ENCODE assay signal across 1 cellular context in the genomic region with DNA sequence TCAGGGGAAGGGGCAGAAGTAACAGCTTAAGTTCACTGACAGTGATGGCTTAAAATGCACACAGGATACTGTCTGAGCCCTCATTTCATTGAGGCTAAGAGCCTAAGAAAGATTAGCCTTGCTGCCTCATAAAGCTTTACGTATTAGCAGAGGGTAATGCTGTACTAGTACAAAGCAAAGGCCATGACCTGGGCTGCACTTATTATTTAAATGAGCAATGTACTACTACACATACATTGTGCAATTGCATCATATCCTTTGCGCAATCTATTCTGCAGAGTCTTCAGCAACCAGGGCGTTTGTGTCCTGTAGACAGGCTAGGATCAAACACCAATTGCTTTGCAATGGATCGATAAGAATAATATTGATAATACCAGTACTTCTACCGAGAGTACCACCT.
TF ChIP-seq lines count a peak whose summit lies in the region.

No MANE protein-coding gene starts in this region.

TF ChIP-seq in HCT116, 20 proteins besides CTCF, POLR2A, EP300 and RAD21 (continued from another document):
- TF ChIP-seq, protein P1, sequence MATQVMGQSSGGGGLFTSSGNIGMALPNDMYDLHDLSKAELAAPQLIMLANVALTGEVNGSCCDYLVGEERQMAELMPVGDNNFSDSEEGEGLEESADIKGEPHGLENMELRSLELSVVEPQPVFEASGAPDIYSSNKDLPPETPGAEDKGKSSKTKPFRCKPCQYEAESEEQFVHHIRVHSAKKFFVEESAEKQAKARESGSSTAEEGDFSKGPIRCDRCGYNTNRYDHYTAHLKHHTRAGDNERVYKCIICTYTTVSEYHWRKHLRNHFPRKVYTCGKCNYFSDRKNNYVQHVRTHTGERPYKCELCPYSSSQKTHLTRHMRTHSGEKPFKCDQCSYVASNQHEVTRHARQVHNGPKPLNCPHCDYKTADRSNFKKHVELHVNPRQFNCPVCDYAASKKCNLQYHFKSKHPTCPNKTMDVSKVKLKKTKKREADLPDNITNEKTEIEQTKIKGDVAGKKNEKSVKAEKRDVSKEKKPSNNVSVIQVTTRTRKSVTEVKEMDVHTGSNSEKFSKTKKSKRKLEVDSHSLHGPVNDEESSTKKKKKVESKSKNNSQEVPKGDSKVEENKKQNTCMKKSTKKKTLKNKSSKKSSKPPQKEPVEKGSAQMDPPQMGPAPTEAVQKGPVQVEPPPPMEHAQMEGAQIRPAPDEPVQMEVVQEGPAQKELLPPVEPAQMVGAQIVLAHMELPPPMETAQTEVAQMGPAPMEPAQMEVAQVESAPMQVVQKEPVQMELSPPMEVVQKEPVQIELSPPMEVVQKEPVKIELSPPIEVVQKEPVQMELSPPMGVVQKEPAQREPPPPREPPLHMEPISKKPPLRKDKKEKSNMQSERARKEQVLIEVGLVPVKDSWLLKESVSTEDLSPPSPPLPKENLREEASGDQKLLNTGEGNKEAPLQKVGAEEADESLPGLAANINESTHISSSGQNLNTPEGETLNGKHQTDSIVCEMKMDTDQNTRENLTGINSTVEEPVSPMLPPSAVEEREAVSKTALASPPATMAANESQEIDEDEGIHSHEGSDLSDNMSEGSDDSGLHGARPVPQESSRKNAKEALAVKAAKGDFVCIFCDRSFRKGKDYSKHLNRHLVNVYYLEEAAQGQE (IDR thresholded peaks at IDR 0.05; ENCODE audit: low read depth), result no peak
- TF ChIP-seq JUND (IDR thresholded peaks at IDR 0.05), result no peak
